ENCODE assay signal across 16 cellular contexts in the genomic region with DNA sequence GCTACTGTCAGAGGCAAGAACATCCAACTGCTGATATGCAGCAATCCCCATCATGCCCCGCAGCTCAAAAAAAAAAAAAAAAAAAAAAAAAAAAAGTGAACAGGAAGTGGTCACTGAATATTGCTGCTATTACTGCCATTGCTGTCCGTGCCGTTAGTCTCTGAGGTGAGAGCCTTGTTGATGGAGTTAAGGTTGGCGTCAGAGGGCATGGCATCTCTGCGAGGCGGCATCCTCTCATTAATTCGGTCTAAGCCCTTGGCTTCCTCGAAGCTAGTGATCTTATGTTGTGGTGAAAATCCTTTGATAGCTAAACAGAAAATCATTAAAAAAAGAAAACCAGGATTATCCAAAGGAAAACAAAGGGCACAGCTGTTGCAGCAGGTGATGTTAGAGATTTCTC.
"Had no signal": no experiment of that assay in that cellular context is flagged by ENCODE, and none has a peak within 500 bp of the region (broad histone marks: within the 10 kb centered on the region; RNA-seq: fewer than 3 reads in every experiment).

No MANE protein-coding gene starts in this region.

- H3K9me3 ChIP-seq: body of pancreas, tibial artery had no signal

- H3K27me3 Mint-ChIP-seq: activated CD4-positive, alpha-beta T cell treated with anti-CD3 and anti-CD28 coated beads, Interleukin-2, amount 10 ng/mL, durations not matched to agents 7 days and 5 days; activated T-cell treated with anti-CD3 and anti-CD28 coated beads, Interleukin-2, amount 50 U/mL, for 24 hours; naive thymus-derived CD4-positive, alpha-beta T cell had no signal

- ATAC-seq: activated CD8-positive, alpha-beta T cell treated with anti-CD3 and anti-CD28 coated beads, Interleukin-2, amount 10 ng/mL, durations not matched to agents 7 days and 5 days; body of pancreas; left cardiac atrium; naive thymus-derived CD4-positive, alpha-beta T cell; sciatic nerve; stimulated activated naive CD8-positive, alpha-beta T cell treated with anti-CD3 and anti-CD28 coated beads, Interleukin-15, Interleukin-2, amounts not matched to agents 100 U/mL and 50 U/mL, for 24 hours had no signal

- H3K9me3 Mint-ChIP-seq: activated CD4-positive, alpha-beta T cell treated with anti-CD3 and anti-CD28 coated beads, Interleukin-2, amount 10 ng/mL, durations not matched to agents 7 days and 5 days; activated T-cell treated with anti-CD3 and anti-CD28 coated beads, Interleukin-2, amount 50 U/mL, for 24 hours; activated T-helper 2 cell treated with anti-CD3 and anti-CD28 coated beads, Interferon-gamma antibody, Interleukin-2, Interleukin-4, amounts not matched to agents 10 μg/mL and 5 μg/mL and 100 μg/mL, durations not matched to agents 14 hours and 24 hours and 36 hours had no signal

- H3K27ac ChIP-seq: body of pancreas, parathyroid adenoma, tibial artery had no signal

- DNase-seq: activated CD4-positive, alpha-beta T cell treated with anti-CD3 and anti-CD28 coated beads, Interleukin-2, amount 10 ng/mL, durations not matched to agents 7 days and 5 days; activated CD8-positive, alpha-beta T cell treated with anti-CD3 and anti-CD28 coated beads, Interleukin-2, amount 10 ng/mL, durations not matched to agents 7 days and 5 days; activated naive CD4-positive, alpha-beta T cell treated with Interleukin-2 at 50 U/mL for 16 hours; activated T-cell treated with anti-CD3 and anti-CD28 coated beads, Interleukin-2, amount 50 U/mL, for 24 hours; body of pancreas; dermis blood vessel endothelial cell; left cardiac atrium; mesendoderm; naive thymus-derived CD4-positive, alpha-beta T cell; stimulated activated naive CD8-positive, alpha-beta T cell treated with anti-CD3 and anti-CD28 coated beads, Interleukin-15, Interleukin-2, amounts not matched to agents 100 U/mL and 50 U/mL, for 24 hours; substantia nigra; T1000; tibial artery had no signal

- H2AFZ ChIP-seq: parathyroid adenoma had no signal

- H3K27ac Mint-ChIP-seq: activated CD4-positive, alpha-beta T cell treated with anti-CD3 and anti-CD28 coated beads, Interleukin-2, amount 10 ng/mL, durations not matched to agents 7 days and 5 days; activated CD8-positive, alpha-beta T cell treated with anti-CD3 and anti-CD28 coated beads, Interleukin-2, amount 10 ng/mL, durations not matched to agents 7 days and 5 days; activated T-cell treated with anti-CD3 and anti-CD28 coated beads, Interleukin-2, amount 50 U/mL, for 24 hours; activated T-helper 2 cell treated with anti-CD3 and anti-CD28 coated beads, Interferon-gamma antibody, Interleukin-2, Interleukin-4, amounts not matched to agents 10 μg/mL and 5 μg/mL and 100 μg/mL, durations not matched to agents 14 hours and 24 hours and 36 hours; naive thymus-derived CD4-positive, alpha-beta T cell had no signal

- H3K4me3 ChIP-seq: body of pancreas, tibial artery had no signal

- H3K27me3 ChIP-seq: body of pancreas, tibial artery had no signal

- H3K4me1 ChIP-seq: body of pancreas, parathyroid adenoma had no signal

- H3K4me3 Mint-ChIP-seq: activated CD4-positive, alpha-beta T cell treated with anti-CD3 and anti-CD28 coated beads, Interleukin-2, amount 10 ng/mL, durations not matched to agents 7 days and 5 days; activated CD8-positive, alpha-beta T cell treated with anti-CD3 and anti-CD28 coated beads, Interleukin-2, amount 10 ng/mL, durations not matched to agents 7 days and 5 days; activated T-cell treated with anti-CD3 and anti-CD28 coated beads, Interleukin-2, amount 50 U/mL, for 24 hours; naive thymus-derived CD4-positive, alpha-beta T cell had no signal

- H3K79me2 ChIP-seq: parathyroid adenoma had no signal

- H3K9ac ChIP-seq: parathyroid adenoma had no signal
